ENCODE assay signal across 1 cellular context in the genomic region with DNA sequence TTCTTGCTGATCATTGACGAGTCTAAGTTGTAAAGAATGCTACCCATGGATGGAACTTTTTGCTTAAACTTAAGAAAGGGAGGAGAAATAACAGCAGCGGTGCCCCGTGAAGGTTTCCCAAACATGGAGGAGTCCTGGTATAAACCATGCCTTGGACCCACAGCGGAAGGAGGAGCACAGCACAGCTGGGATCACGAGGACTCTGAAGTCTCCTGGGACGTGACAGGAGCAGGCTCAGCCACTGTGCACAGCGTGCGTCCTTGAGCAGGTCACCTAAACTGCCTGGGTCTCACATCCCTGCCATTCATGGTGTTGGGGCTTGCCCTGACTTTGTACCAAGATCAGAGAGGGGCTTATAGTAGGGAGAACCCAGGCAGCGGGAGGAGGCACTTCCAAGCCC.
TF ChIP-seq lines count a peak whose summit lies in the region.

No MANE protein-coding gene starts in this region.

TF ChIP-seq in GM23338, 12 proteins besides CTCF, POLR2A, EP300 and RAD21 (continued from another document):
- TF ChIP-seq, protein P1, sequence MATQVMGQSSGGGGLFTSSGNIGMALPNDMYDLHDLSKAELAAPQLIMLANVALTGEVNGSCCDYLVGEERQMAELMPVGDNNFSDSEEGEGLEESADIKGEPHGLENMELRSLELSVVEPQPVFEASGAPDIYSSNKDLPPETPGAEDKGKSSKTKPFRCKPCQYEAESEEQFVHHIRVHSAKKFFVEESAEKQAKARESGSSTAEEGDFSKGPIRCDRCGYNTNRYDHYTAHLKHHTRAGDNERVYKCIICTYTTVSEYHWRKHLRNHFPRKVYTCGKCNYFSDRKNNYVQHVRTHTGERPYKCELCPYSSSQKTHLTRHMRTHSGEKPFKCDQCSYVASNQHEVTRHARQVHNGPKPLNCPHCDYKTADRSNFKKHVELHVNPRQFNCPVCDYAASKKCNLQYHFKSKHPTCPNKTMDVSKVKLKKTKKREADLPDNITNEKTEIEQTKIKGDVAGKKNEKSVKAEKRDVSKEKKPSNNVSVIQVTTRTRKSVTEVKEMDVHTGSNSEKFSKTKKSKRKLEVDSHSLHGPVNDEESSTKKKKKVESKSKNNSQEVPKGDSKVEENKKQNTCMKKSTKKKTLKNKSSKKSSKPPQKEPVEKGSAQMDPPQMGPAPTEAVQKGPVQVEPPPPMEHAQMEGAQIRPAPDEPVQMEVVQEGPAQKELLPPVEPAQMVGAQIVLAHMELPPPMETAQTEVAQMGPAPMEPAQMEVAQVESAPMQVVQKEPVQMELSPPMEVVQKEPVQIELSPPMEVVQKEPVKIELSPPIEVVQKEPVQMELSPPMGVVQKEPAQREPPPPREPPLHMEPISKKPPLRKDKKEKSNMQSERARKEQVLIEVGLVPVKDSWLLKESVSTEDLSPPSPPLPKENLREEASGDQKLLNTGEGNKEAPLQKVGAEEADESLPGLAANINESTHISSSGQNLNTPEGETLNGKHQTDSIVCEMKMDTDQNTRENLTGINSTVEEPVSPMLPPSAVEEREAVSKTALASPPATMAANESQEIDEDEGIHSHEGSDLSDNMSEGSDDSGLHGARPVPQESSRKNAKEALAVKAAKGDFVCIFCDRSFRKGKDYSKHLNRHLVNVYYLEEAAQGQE (IDR thresholded peaks at IDR 0.05; ENCODE audit: unreplicated experiment): no peak
